In genomic region chr12:68612245-68612644, GRCh38 we compare ENCODE assay signal across 1 cellular context.
A peak's percentile ranks its signal among the peaks of the same experiment; 100 is the strongest.
TF ChIP-seq lines count a peak whose summit lies in the region.

No MANE protein-coding gene starts in this region.

TF ChIP-seq in K562, 482 proteins besides CTCF, POLR2A, EP300 and RAD21 (continued from another document):
- no peak for TF ChIP-seq ID3 (CRISPR knock-in tag; IDR thresholded peaks at IDR 0.05)
- peak; percentile 28; the same call in 1 of the 2 replicates for TF ChIP-seq ID3 (tag; IDR thresholded peaks at IDR 0.05)
- TF ChIP-seq ADNP (tag; IDR thresholded peaks at IDR 0.05) = 0 out of 2 replicates have a peak, but pooled peaks have one; percentile 34
- TF ChIP-seq ARID2 (IDR thresholded peaks at IDR 0.05) = no peak
- no peak for TF ChIP-seq DEAF1 (CRISPR knock-in tag; IDR thresholded peaks at IDR 0.05)
- peak; percentile 27; the same call in 1 of the 2 replicates for TF ChIP-seq GATAD2B (IDR thresholded peaks at IDR 0.05; ENCODE audit: borderline replicate concordance)
- peak; percentile 13; the same call in 1 of the 2 replicates for TF ChIP-seq ETV1 (tag; conservative IDR thresholded peaks at IDR 0.05; ENCODE audit: low read depth)
- TF ChIP-seq JUND (IDR thresholded peaks at IDR 0.05; ENCODE audit: borderline replicate concordance, low read depth, low read length) = peak; percentile 43; the same call in 1 of the 2 replicates
- no peak; the same call in 2 of the 3 replicates for TF ChIP-seq JUND (tag; IDR thresholded peaks at IDR 0.05; ENCODE audit: borderline replicate concordance, low read depth, low read length)
- no peak for TF ChIP-seq ZSCAN32 (CRISPR knock-in tag; IDR thresholded peaks at IDR 0.05)
- no peak for TF ChIP-seq BCLAF1 (IDR thresholded peaks at IDR 0.05; ENCODE audit: borderline replicate concordance in 1 of 2, control insufficient read depth in 1 of 2, low read depth in 2 of 2, low read length in 1 of 2)
- TF ChIP-seq FOXJ3 (CRISPR knock-in tag; IDR thresholded peaks at IDR 0.05) = no peak
- TF ChIP-seq ATF3 (IDR thresholded peaks at IDR 0.05) = peak; percentile 39; the same call in 1 of the 2 replicates
- no peak for TF ChIP-seq ATF3 (CRISPR knock-in tag; conservative IDR thresholded peaks at IDR 0.05)
- no peak for TF ChIP-seq NFE2 (IDR thresholded peaks at IDR 0.05; ENCODE audit: low read depth)
- TF ChIP-seq HSF4 (CRISPR knock-in tag; IDR thresholded peaks at IDR 0.05; ENCODE audit: borderline replicate concordance) = no peak
- no peak for TF ChIP-seq MXD1 (CRISPR knock-in tag; IDR thresholded peaks at IDR 0.05; ENCODE audit: borderline replicate concordance, poor library complexity, severe bottlenecking)
- peak; percentile 55 for TF ChIP-seq ARID1B (IDR thresholded peaks at IDR 0.05)
- TF ChIP-seq GATA2 (CRISPR knock-in tag; IDR thresholded peaks at IDR 0.05) = no peak
- TF ChIP-seq RAD51 (IDR thresholded peaks at IDR 0.05; ENCODE audit: borderline replicate concordance, low read depth) = no peak
- TF ChIP-seq CBFA2T3 (IDR thresholded peaks at IDR 0.05) = peak; percentile 39
TF ChIP-seq in K562: peak in this region for 14.
